ENCODE assay signal across 8 cellular contexts in genomic region chr2:42049411-42050349, GRCh38. TPM values are rescaled to one million over a fixed set of nuclear protein-coding genes. Genes with fewer than 3 reads are reported as not detected.
DNase-seq lines count a peak whose midpoint lies in the region; ATAC-seq and TF ChIP-seq lines count a peak whose summit lies in the region.

No MANE protein-coding gene starts in this region.

- no peaks in the 10 kb centered on the region for H3K36me3 Mint-ChIP-seq in naive thymus-derived CD4-positive, alpha-beta T cell

- H3K27ac ChIP-seq in cardiac muscle cell (peak overlapping the region; percentile 92), fibroblast of lung (ENCODE audit: insufficient read depth, low read length) (peak overlapping the region; percentile 46), aorta (ENCODE audit: low read depth in 1 of 2, low read length in 2 of 2) (peak overlapping the region; percentile 53 to 95)
- no peak overlapping the region for H3K27ac ChIP-seq in naive thymus-derived CD4-positive, alpha-beta T cell (ENCODE audit: low read depth, low read length)

- peak overlapping the region in 6 of 10 donors; percentile 23 to 70 (median 58) for H3K4me3 Mint-ChIP-seq in naive thymus-derived CD4-positive, alpha-beta T cell

- no peak overlapping the region for H2AFZ ChIP-seq in fibroblast of lung (ENCODE audit: low read length)

- H3K4me2 ChIP-seq in fibroblast of lung (ENCODE audit: extremely low read depth, insufficient read depth, low read length) = peak overlapping the region; percentile 73

- peaks cover 0 to 3% (median 0%) of the 10 kb centered on the region in 11 donors for H3K9me3 Mint-ChIP-seq in naive thymus-derived CD4-positive, alpha-beta T cell

- CTCF ChIA-PET in naive thymus-derived CD4-positive, alpha-beta T cell (lab: Charles Lee) = no interaction called here

- POLR2A ChIA-PET in naive thymus-derived CD4-positive, alpha-beta T cell (lab: Charles Lee) = no interaction called here

- H3K36me3 ChIP-seq in cardiac muscle cell (no peaks in the 10 kb centered on the region), fibroblast of lung (ENCODE audit: control insufficient read depth, insufficient read depth, low read length) (peaks cover 7% of the 10 kb centered on the region), aorta (ENCODE audit: control insufficient read depth in 1 of 2, insufficient read depth in 2 of 2, low read length in 1 of 2) (no peaks in the 10 kb centered on the region)
- H3K36me3 ChIP-seq in naive thymus-derived CD4-positive, alpha-beta T cell (ENCODE audit: control insufficient read depth in 2 of 3, insufficient read depth in 3 of 3, low read length in 3 of 3) = no peaks in the 10 kb centered on the region

- H3K4me1 ChIP-seq in cardiac muscle cell (ENCODE audit: low read depth) (peaks cover 59% of the 10 kb centered on the region), fibroblast of lung (ENCODE audit: control insufficient read depth, extremely low read depth, insufficient read depth, low read length) (peaks cover 19% of the 10 kb centered on the region), aorta (ENCODE audit: control insufficient read depth in 1 of 2, insufficient read depth in 2 of 2, low read length in 2 of 2) (peaks cover 0 to 8% of the 10 kb centered on the region in 2 donors)
- no peaks in the 10 kb centered on the region for H3K4me1 ChIP-seq in naive thymus-derived CD4-positive, alpha-beta T cell (ENCODE audit: control insufficient read depth in 2 of 2, insufficient read depth in 2 of 2, low read length in 2 of 2)

- WGBS in aorta, 2 donors = 5 to 6% methylated on average over 17 of the region's 17 CpGs

- peaks cover 0 to 21% (median 4%) of the 10 kb centered on the region in 7 donors for H3K4me1 Mint-ChIP-seq in naive thymus-derived CD4-positive, alpha-beta T cell

- DNase-seq in cardiac muscle cell (ENCODE audit: low read depth in 1 of 2, low spot score in 1 of 2) (peak; percentile 37 to 48), left cardiac atrium (no peak), fibroblast of lung (ENCODE audit: low read depth in 2 of 2) (peak in 1 of 2 donors; percentile 42), aorta (peak in 1 of 2 donors; percentile 44), C1 segment of cervical spinal cord (lab: John Stamatoyannopoulos, UW) (no peak), NCI-H1048 (lab: John Stamatoyannopoulos, UW) (no peak)
- DNase-seq in naive thymus-derived CD4-positive, alpha-beta T cell = no peak
- DNase-seq in stimulated activated CD4-positive, alpha-beta T cell treated with anti-CD3 and anti-CD28 coated beads, Interleukin-2, amount 100 ng/mL, for 48 hours = no peak

- ATAC-seq in left cardiac atrium (no peak), aorta (ENCODE audit: low FRiP score) (no peak)
- ATAC-seq in naive thymus-derived CD4-positive, alpha-beta T cell = no peak

- peaks cover 29% of the 10 kb centered on the region for H3K79me2 ChIP-seq in fibroblast of lung (ENCODE audit: control insufficient read depth, insufficient read depth, low read length)

- no peak for TF ChIP-seq CTCF in cardiac muscle cell (IDR thresholded peaks at IDR 0.05; ENCODE audit: low read depth, low read length)
- TF ChIP-seq CTCF in fibroblast of lung (conservative IDR thresholded peaks at IDR 0.05 in 1 of 2, IDR thresholded peaks at IDR 0.05 in 1 of 2; ENCODE audit: low read depth in 1 of 2, low read length in 2 of 2) = no peak

- no peak overlapping the region for H3K9ac ChIP-seq in fibroblast of lung (ENCODE audit: insufficient read depth, low read length)

- H3K27me3 Mint-ChIP-seq in naive thymus-derived CD4-positive, alpha-beta T cell = peaks cover 35 to 56% (median 38%) of the 10 kb centered on the region in 5 donors

- H3K27me3 ChIP-seq in cardiac muscle cell (no peaks in the 10 kb centered on the region), fibroblast of lung (ENCODE audit: control insufficient read depth, insufficient read depth, low read length) (peaks cover 11% of the 10 kb centered on the region), aorta (ENCODE audit: control insufficient read depth in 1 of 2, insufficient read depth in 2 of 2, low read length in 1 of 2) (no peaks in the 10 kb centered on the region)
- H3K27me3 ChIP-seq in naive thymus-derived CD4-positive, alpha-beta T cell (ENCODE audit: control insufficient read depth in 2 of 2, insufficient read depth in 2 of 2, low read length in 2 of 2) = peaks cover 0 to 3% of the 10 kb centered on the region in 2 donors

- H3K4me3 ChIP-seq in cardiac muscle cell (peak overlapping the region; percentile 98), fibroblast of lung (replicated peaks in 1 of 4; ENCODE audit: control extremely low read depth in 1 of 4, insufficient read depth in 1 of 4, low read depth in 3 of 4, low read length in 4 of 4) (peak overlapping the region; percentile 56 to 100 (median 78)), aorta (ENCODE audit: low read length in 2 of 2) (peak overlapping the region; percentile 52 to 77)
- H3K4me3 ChIP-seq in naive thymus-derived CD4-positive, alpha-beta T cell (ENCODE audit: low read length) = no peak overlapping the region

- H4K20me1 ChIP-seq in fibroblast of lung (ENCODE audit: control insufficient read depth, extremely low read depth, insufficient read depth, low read length) = no peaks in the 10 kb centered on the region

- no peak overlapping the region for H3K27ac Mint-ChIP-seq in naive thymus-derived CD4-positive, alpha-beta T cell

- intact Hi-C loops in left cardiac atrium (cut with DNase I) (loop anchor here (5.0 to 10.0 kb wide), 3 partner anchors 85 to 122 kb away; no protein-coding TSS in a partner anchor), aorta (cut with DNase I) (loop anchor here (5.0 to 10.0 kb wide), 3 partner anchors 52 to 1175 kb away; partner anchors contain the start of gene ZFP36L2 (in 1 of the 2))
- intact Hi-C loops in naive thymus-derived CD4-positive, alpha-beta T cell (cut with micrococcal nuclease) = no loop called here

- H3K9me3 ChIP-seq in cardiac muscle cell (ENCODE audit: low read depth) (no peaks in the 10 kb centered on the region), fibroblast of lung (ENCODE audit: control insufficient read depth, insufficient read depth, low read depth, low read length) (no peaks in the 10 kb centered on the region), aorta (ENCODE audit: control insufficient read depth, low read length) (no peaks in the 10 kb centered on the region)
- H3K9me3 ChIP-seq in naive thymus-derived CD4-positive, alpha-beta T cell (ENCODE audit: control insufficient read depth in 2 of 3, low read length in 3 of 3) = no peaks in the 10 kb centered on the region

RNA-seq across cellular contexts. Expression of gene PKDCC, which starts 1.9 kb away (rescaled TPM):
- 169 and 228 TPM in 2 replicates for total RNA-seq in cardiac muscle cell
- polyA plus RNA-seq in cardiac muscle cell = 157 and 185 TPM in 2 replicates
- total RNA-seq in left cardiac atrium = 100 to 1,000 TPM; 138 to 209 TPM
- 63.9 and 70.1 TPM in 2 replicates for total RNA-seq in fibroblast of lung
- 48.4 and 70.3 TPM in 2 replicates for polyA plus RNA-seq in fibroblast of lung
- polyA plus RNA-seq in fibroblast of lung (2012) = 31.1 and 43.1 TPM in 2 replicates
- polyA minus RNA-seq in fibroblast of lung (ENCODE audit: low replicate concordance) = 51.4 and 159 TPM in 2 replicates
- not detected for total RNA-seq in naive thymus-derived CD4-positive, alpha-beta T cell
- polyA plus RNA-seq in naive thymus-derived CD4-positive, alpha-beta T cell = not detected
- total RNA-seq in aorta = 100 to 1,000 TPM; 148 to 258 TPM
- 100 to 1,000 TPM in 1 of 2 donors, 10 to 100 TPM in 1; 48.8 to 182 TPM for polyA plus RNA-seq in aorta

Comparison
In these comparisons a context has a peak if more than half of its experiments do, and no peak if none do; other contexts are left out.
1. DNase-seq: peak in cardiac muscle cell (2 of 2); none in left cardiac atrium (single experiment), naive thymus-derived CD4-positive, alpha-beta T cell (0 of 9), stimulated activated CD4-positive, alpha-beta T cell treated with anti-CD3 and anti-CD28 coated beads, Interleukin-2, amount 100 ng/mL, for 48 hours (0 of 2), C1 segment of cervical spinal cord (0 of 14) and NCI-H1048 (single experiment).
2. RNA of gene PKDCC, which starts 1.9 kb away (total RNA-seq): 148 to 258 TPM in aorta, 169 to 228 TPM in cardiac muscle cell, 138 to 209 TPM in left cardiac atrium and 63.9 to 70.1 TPM in fibroblast of lung; not detected in naive thymus-derived CD4-positive, alpha-beta T cell; every median in the first group is over 10 times any median in the second.
3. intact Hi-C loops: an anchor here in left cardiac atrium (5.0 to 10.0 kb wide) and aorta (5.0 to 10.0 kb wide); none called in naive thymus-derived CD4-positive, alpha-beta T cell.